8 cellular contexts compared by ENCODE assay signal in the genomic region with DNA sequence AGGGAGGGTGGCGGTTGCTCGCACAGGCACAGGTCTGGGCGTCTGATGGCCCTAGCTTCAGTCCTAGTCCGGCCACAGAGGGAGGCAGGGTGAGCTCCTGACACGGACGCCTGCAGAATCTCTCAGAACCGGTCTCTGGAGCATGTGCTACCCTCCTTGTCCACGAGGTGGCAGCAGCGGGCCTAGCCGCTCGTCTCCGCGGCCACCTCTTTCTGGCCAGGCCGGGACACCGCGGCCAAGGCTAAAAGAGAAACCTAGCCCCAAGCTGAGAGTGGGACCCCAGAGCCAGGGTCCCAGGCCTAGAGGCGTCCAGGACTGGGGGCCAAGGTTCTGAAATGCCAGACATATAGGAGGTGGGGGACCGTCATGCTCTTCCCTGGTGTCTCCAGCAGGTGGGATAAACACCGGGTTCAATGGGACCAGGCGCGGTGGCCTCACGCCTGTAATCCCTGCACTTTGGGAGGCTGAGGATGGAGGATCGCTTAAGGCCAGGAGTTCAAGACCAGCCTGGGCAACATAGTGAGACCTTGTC. TPM values are rescaled to one million over a fixed set of nuclear protein-coding genes. Genes with fewer than 3 reads are reported as not detected.
DNase-seq lines count a peak whose midpoint lies in the region; ATAC-seq, FAIRE-seq and TF ChIP-seq lines count a peak whose summit lies in the region.

No MANE protein-coding gene starts in this region.

- intact Hi-C loops in heart left ventricle (cut with DNase I) = loop anchor here in 8 of 10 donors (1.0 to 10.0 kb wide), 7 partner anchors 138 to 342 kb away; a partner anchor contains a TSS

- DNase-seq in NK-92 treated with Interleukin-12 subunit alpha and Interleukin-12 subunit beta, amount 100 ng/mL, for 24 hours (lab: John Stamatoyannopoulos, UW) = peak; percentile 65
- no peak for DNase-seq in NK-92 (lab: John Stamatoyannopoulos, UW; ENCODE audit: unreplicated experiment)
- peak; percentile 62 for DNase-seq in MV-4-11 (lab: John Stamatoyannopoulos, UW)
- DNase-seq in T-helper 1 cell = peak; percentile 50 to 75 (median 67)
- peak; percentile 89 for DNase-seq in activated naive CD8-positive, alpha-beta T cell treated with anti-CD3 and anti-CD28 coated beads, Interleukin-2, amount 50 U/mL, for 24 hours
- peak; percentile 82 to 94 (median 86) for DNase-seq in heart left ventricle
- DNase-seq in putamen (ENCODE audit: low spot score) = peak; percentile 62
- peak; percentile 82 for DNase-seq in urothelium cell line (ENCODE audit: low spot score)

- peaks cover 0 to 18% (median 0%) of the 10 kb centered on the region in 12 donors for H3K4me1 ChIP-seq in heart left ventricle

- H3K27me3 ChIP-seq in heart left ventricle = no peaks in the 10 kb centered on the region

- H3K27ac ChIP-seq in heart left ventricle = no peak overlapping the region

- peak; percentile 96 to 99 (median 98) for TF ChIP-seq CTCF in heart left ventricle (IDR thresholded peaks at IDR 0.05)

- no peaks in the 10 kb centered on the region for H3K36me3 ChIP-seq in heart left ventricle

- 17 to 30% (median 19%) methylated on average over 14 to 23 of the region's 23 CpGs for WGBS in heart left ventricle, 4 donors

- peaks cover 24% of the 10 kb centered on the region for H3K4me1 Mint-ChIP-seq in activated naive CD8-positive, alpha-beta T cell treated with anti-CD3 and anti-CD28 coated beads, Interleukin-2, amount 50 U/mL, for 24 hours

- FAIRE-seq in urothelium cell line (lab: Jason Lieb, UNC) = no peak

- H3K27ac Mint-ChIP-seq in activated naive CD8-positive, alpha-beta T cell treated with anti-CD3 and anti-CD28 coated beads, Interleukin-2, amount 50 U/mL, for 24 hours = no peak overlapping the region

- peak overlapping the region in 8 of 12 donors; percentile 17 to 53 (median 25) for H3K4me3 ChIP-seq in heart left ventricle

- no peak overlapping the region for H3K4me3 Mint-ChIP-seq in activated naive CD8-positive, alpha-beta T cell treated with anti-CD3 and anti-CD28 coated beads, Interleukin-2, amount 50 U/mL, for 24 hours

- no peaks in the 10 kb centered on the region for H3K9me3 Mint-ChIP-seq in activated naive CD8-positive, alpha-beta T cell treated with anti-CD3 and anti-CD28 coated beads, Interleukin-2, amount 50 U/mL, for 24 hours

- H3K27me3 Mint-ChIP-seq in activated naive CD8-positive, alpha-beta T cell treated with anti-CD3 and anti-CD28 coated beads, Interleukin-2, amount 50 U/mL, for 24 hours = peaks cover 6% of the 10 kb centered on the region

- H3K9me3 ChIP-seq in heart left ventricle = no peaks in the 10 kb centered on the region

- H3K36me3 Mint-ChIP-seq in activated naive CD8-positive, alpha-beta T cell treated with anti-CD3 and anti-CD28 coated beads, Interleukin-2, amount 50 U/mL, for 24 hours (ENCODE audit: low read depth) = no peaks in the 10 kb centered on the region

- ATAC-seq in activated naive CD8-positive, alpha-beta T cell treated with anti-CD3 and anti-CD28 coated beads, Interleukin-2, amount 50 U/mL, for 24 hours = peak; percentile 50
- peak; percentile 62 to 87 (median 83) for ATAC-seq in heart left ventricle

- no peak for TF ChIP-seq POLR2A in heart left ventricle (IDR thresholded peaks at IDR 0.05)

RNA-seq across cellular contexts. Expression of a gene that starts 3.2 kb away (rescaled TPM):
- total RNA-seq in heart left ventricle = 10 to 100 TPM in 1 of 9 donors, 1 to 10 TPM in 8; 1.0 to 20.8 (median 1.5) TPM
- polyA plus RNA-seq in heart left ventricle = 1 to 10 TPM; 1.7 to 2.9 TPM

RNA-seq across cellular contexts. Expression of a gene that starts 32.5 kb away (rescaled TPM):
- total RNA-seq in heart left ventricle = 100 to 1,000 TPM; 166 to 216 (median 196) TPM
- 100 to 1,000 TPM in 1 of 2 donors, 10 to 100 TPM in 1; 89.0 to 255 TPM for polyA plus RNA-seq in heart left ventricle

RNA-seq across cellular contexts. Expression of a gene that starts 47.5 kb away (rescaled TPM):
- 10 to 100 TPM in 6 of 9 donors, 1 to 10 TPM in 3; 7.8 to 20.9 (median 12.2) TPM for total RNA-seq in heart left ventricle
- polyA plus RNA-seq in heart left ventricle = 10 to 100 TPM in 1 of 2 donors, 1 to 10 TPM in 1; 9.8 to 21.8 TPM
